8 cellular contexts compared by ENCODE assay signal in the genomic region with DNA sequence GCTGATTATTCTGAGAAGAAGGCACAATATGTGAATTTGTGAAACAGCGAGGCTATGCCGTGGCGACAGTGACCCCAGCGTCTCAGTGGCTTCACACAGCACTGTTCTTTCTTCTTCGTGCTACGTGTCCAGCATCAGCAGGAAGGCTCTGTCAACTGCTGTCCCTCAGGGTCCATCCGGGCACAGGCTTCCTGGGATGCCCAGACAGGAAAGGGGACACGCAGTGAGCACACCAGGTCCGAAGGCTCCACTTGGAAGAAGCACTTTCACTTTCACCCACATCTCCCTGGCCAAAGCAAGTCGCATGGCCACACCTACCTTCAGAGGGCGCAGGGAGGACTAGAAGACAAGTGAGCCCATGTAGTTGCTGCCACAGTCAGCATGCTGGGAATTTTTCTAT. TPM values are rescaled to one million over a fixed set of nuclear protein-coding genes. Genes with fewer than 3 reads are reported as not detected.
DNase-seq lines count a peak whose midpoint lies in the region; ATAC-seq lines count a peak whose summit lies in the region.

No MANE protein-coding gene starts in this region.

- H3K27me3 ChIP-seq in BLaER1 (no peaks in the 10 kb centered on the region), subcutaneous abdominal adipose tissue (ENCODE audit: control insufficient read depth in 5 of 5, insufficient read depth in 4 of 5, low read length in 5 of 5) (peaks cover 0 to 11% (median 4%) of the 10 kb centered on the region in 5 donors)

- H3K4me3 Mint-ChIP-seq in activated CD4-positive, alpha-beta memory T cell treated with anti-CD3 and anti-CD28 coated beads, Interleukin-2, amount 10 ng/mL, durations not matched to agents 7 days and 5 days, result peak overlapping the region; percentile 41

- peak; percentile 69 for ATAC-seq in left ventricle myocardium superior

- H3K9me3 Mint-ChIP-seq in activated CD4-positive, alpha-beta memory T cell treated with anti-CD3 and anti-CD28 coated beads, Interleukin-2, amount 10 ng/mL, durations not matched to agents 7 days and 5 days, result no peaks in the 10 kb centered on the region

- H3K36me3 ChIP-seq in BLaER1 (no peaks in the 10 kb centered on the region), subcutaneous abdominal adipose tissue (ENCODE audit: control insufficient read depth in 5 of 5, insufficient read depth in 5 of 5, low read length in 5 of 5) (no peaks in the 10 kb centered on the region)

- H3K4me1 ChIP-seq in BLaER1, result peaks cover 9% of the 10 kb centered on the region
- H3K4me1 ChIP-seq in subcutaneous abdominal adipose tissue (ENCODE audit: control insufficient read depth in 5 of 5, insufficient read depth in 5 of 5, low read length in 5 of 5), result peaks cover 0 to 20% (median 16%) of the 10 kb centered on the region in 5 donors

- H3K27ac ChIP-seq in BLaER1 (peak overlapping the region; percentile 80), subcutaneous abdominal adipose tissue (ENCODE audit: low read depth, low read length) (no peak overlapping the region)

- intact Hi-C loops in left ventricle myocardium superior (cut with micrococcal nuclease), result no loop called here

- peaks cover 5% of the 10 kb centered on the region for H3K4me1 Mint-ChIP-seq in activated CD4-positive, alpha-beta memory T cell treated with anti-CD3 and anti-CD28 coated beads, Interleukin-2, amount 10 ng/mL, durations not matched to agents 7 days and 5 days

- H3K9ac ChIP-seq in BLaER1 (peak overlapping the region; percentile 84), subcutaneous abdominal adipose tissue (ENCODE audit: low read length in 5 of 5) (peak overlapping the region in 4 of 5 donors; percentile 18 to 78 (median 22))

- DNase-seq in GM19238 (ENCODE audit: insufficient read length, low spot score), result peak; percentile 16
- DNase-seq in NCI-H146 (lab: John Stamatoyannopoulos, UW), result peak; percentile 89
- no peak for DNase-seq in activated CD4-positive, alpha-beta memory T cell treated with anti-CD3 and anti-CD28 coated beads, Interleukin-2, amount 10 ng/mL, durations not matched to agents 7 days and 5 days
- DNase-seq in left ventricle myocardium superior, result no peak
- no peak for DNase-seq in NCI-H226
- no peak for DNase-seq in HPDE6-E6E7 (ENCODE audit: extremely low spot score)

- POLR2A ChIA-PET in activated CD4-positive, alpha-beta memory T cell treated with anti-CD3 and anti-CD28 coated beads, Interleukin-2, amount 10 ng/mL, durations not matched to agents 7 days and 5 days (lab: Charles Lee), result no interaction called here

- no peaks in the 10 kb centered on the region for H3K36me3 Mint-ChIP-seq in activated CD4-positive, alpha-beta memory T cell treated with anti-CD3 and anti-CD28 coated beads, Interleukin-2, amount 10 ng/mL, durations not matched to agents 7 days and 5 days (ENCODE audit: low read depth)

- H3K4me3 ChIP-seq in BLaER1 (peak overlapping the region; percentile 73), subcutaneous abdominal adipose tissue (ENCODE audit: low read depth in 1 of 5, low read length in 5 of 5) (peak overlapping the region; percentile 69 to 81 (median 80))

- CTCF ChIA-PET in activated CD4-positive, alpha-beta memory T cell treated with anti-CD3 and anti-CD28 coated beads, Interleukin-2, amount 10 ng/mL, durations not matched to agents 7 days and 5 days (lab: Charles Lee), result no interaction called here

- H4K20me1 ChIP-seq in BLaER1, result no peaks in the 10 kb centered on the region

- peak overlapping the region; percentile 81 for H3K4me2 ChIP-seq in BLaER1

- H3K9me3 ChIP-seq in BLaER1 (0 out of 2 replicates have a peak, but pooled peaks cover 7% of the 10 kb centered on the region), subcutaneous abdominal adipose tissue (ENCODE audit: control insufficient read depth in 5 of 5, low read length in 5 of 5) (no peaks in the 10 kb centered on the region)

- H3K27ac Mint-ChIP-seq in activated CD4-positive, alpha-beta memory T cell treated with anti-CD3 and anti-CD28 coated beads, Interleukin-2, amount 10 ng/mL, durations not matched to agents 7 days and 5 days, result no peak overlapping the region

- H3K27me3 Mint-ChIP-seq in activated CD4-positive, alpha-beta memory T cell treated with anti-CD3 and anti-CD28 coated beads, Interleukin-2, amount 10 ng/mL, durations not matched to agents 7 days and 5 days, result no peaks in the 10 kb centered on the region

RNA-seq across cellular contexts. Expression of a gene that starts 47.3 kb away (rescaled TPM):
- total RNA-seq in activated CD4-positive, alpha-beta memory T cell treated with anti-CD3 and anti-CD28 coated beads, Interleukin-2, amount 10 ng/mL, durations not matched to agents 7 days and 5 days, result 10 to 100 TPM; 39.8 to 41.4 TPM
- total RNA-seq in left ventricle myocardium superior, result 69.6 TPM

RNA-seq across cellular contexts. Expression of a gene that starts 49.0 kb away (rescaled TPM):
- total RNA-seq in activated CD4-positive, alpha-beta memory T cell treated with anti-CD3 and anti-CD28 coated beads, Interleukin-2, amount 10 ng/mL, durations not matched to agents 7 days and 5 days, result 10 to 100 TPM; 18.2 to 19.0 TPM
- total RNA-seq in left ventricle myocardium superior, result 24.7 TPM

Comparison
In these comparisons a context has a peak if more than half of its experiments do, and no peak if none do; other contexts are left out.
1. DNase-seq: peak in GM19238 (single experiment) and NCI-H146 (single experiment); none in activated CD4-positive, alpha-beta memory T cell treated with anti-CD3 and anti-CD28 coated beads, Interleukin-2, amount 10 ng/mL, durations not matched to agents 7 days and 5 days (single experiment), left ventricle myocardium superior (single experiment), NCI-H226 (single experiment) and HPDE6-E6E7 (single experiment).